In genomic region chr9:114387678-114388431, GRCh38 we compare ENCODE assay signal across 8 cellular contexts. TPM values are rescaled to one million over a fixed set of nuclear protein-coding genes. Genes with fewer than 3 reads are reported as not detected.
DNase-seq lines count a peak whose midpoint lies in the region; ATAC-seq and TF ChIP-seq lines count a peak whose summit lies in the region.

Gene AKNA, minus strand, starts transcription at chr9:114387982. Its CDS starts 6,649 bp downstream, at chr9:114381333.

- peak; percentile 60 for DNase-seq in iPS-NIHi7 (ENCODE audit: extremely low spot score)
- DNase-seq in spleen, result peak; percentile 98
- no peak for DNase-seq in NCI-H2196 treated with DMSO at 0.1 percent for 48 hours (lab: John Stamatoyannopoulos, UW; ENCODE audit: unreplicated experiment)

- peaks cover 0 to 53% (median 0%) of the 10 kb centered on the region in 6 donors for H3K36me3 ChIP-seq in spleen

- peak; percentile 90 to 95 (median 94) for TF ChIP-seq POLR2A in spleen (IDR thresholded peaks at IDR 0.05)

- no peak for TF ChIP-seq CTCF in VCaP (conservative IDR thresholded peaks at IDR 0.05)
- TF ChIP-seq CTCF in brain (conservative IDR thresholded peaks at IDR 0.05), result no peak
- TF ChIP-seq CTCF in spleen (IDR thresholded peaks at IDR 0.05 in 8 of 11, conservative IDR thresholded peaks at IDR 0.05 in 3 of 11), result no peak

- H3K9me3 ChIP-seq in spleen, result no peaks in the 10 kb centered on the region

- peak within 1 kb of the TSS; percentile 62 for H3K27ac ChIP-seq in VCaP
- H3K27ac ChIP-seq in spleen, result peak within 1 kb of the TSS; percentile 91 to 99 (median 95)

- WGBS in spleen, 5 donors, result 0 to 2% (median 1%) methylated on average over 16 to 27 of the region's 27 CpGs

- H3K27ac Mint-ChIP-seq in brain, result peak within 1 kb of the TSS; percentile 87 to 95 (median 92)

- H3K27me3 ChIP-seq in spleen (replicated peaks in 1 of 7), result no peaks in the 10 kb centered on the region

- peaks cover 62 to 98% (median 91%) of the 10 kb centered on the region in 6 donors for H3K4me1 ChIP-seq in spleen

- peaks cover 95% of the 10 kb centered on the region for H3K4me1 Mint-ChIP-seq in brain

- no peaks in the 10 kb centered on the region for H3K9me3 Mint-ChIP-seq in brain

- H3K36me3 Mint-ChIP-seq in brain, result no peaks in the 10 kb centered on the region

- intact Hi-C loops in spleen (cut with DNase I; ENCODE audit: low total_unique reads), result no loop called here

- H3K4me3 Mint-ChIP-seq in brain, result peak within 1 kb of the TSS; percentile 80 to 92 (median 88)

- H3K4me3 ChIP-seq in spleen, result peak within 1 kb of the TSS; percentile 68 to 88 (median 80)

- ATAC-seq in GM18907 (IDR thresholded peaks at IDR 0.05; ENCODE audit: unreplicated experiment), result peak; percentile 28
- ATAC-seq in HG03460 (IDR thresholded peaks at IDR 0.05; ENCODE audit: unreplicated experiment), result peak; percentile 26
- ATAC-seq in HG02938 (IDR thresholded peaks at IDR 0.05; ENCODE audit: unreplicated experiment), result no peak

- H3K27me3 Mint-ChIP-seq in brain, result peaks cover 4% of the 10 kb centered on the region

RNA-seq across cellular contexts. Expression of gene AKNA, which starts in this region (rescaled TPM):
- polyA plus RNA-seq in brain (ENCODE audit: insufficient read depth, low read depth, low replicate concordance) (9.6 TPM), spleen (100 to 1,000 TPM in 2 of 3 donors, 10 to 100 TPM in 1; 92.9 to 129 (median 124) TPM)
- total RNA-seq in spleen, result 100 to 1,000 TPM; 198 to 324 (median 238) TPM
